6 cellular contexts compared by ENCODE assay signal in the genomic region with DNA sequence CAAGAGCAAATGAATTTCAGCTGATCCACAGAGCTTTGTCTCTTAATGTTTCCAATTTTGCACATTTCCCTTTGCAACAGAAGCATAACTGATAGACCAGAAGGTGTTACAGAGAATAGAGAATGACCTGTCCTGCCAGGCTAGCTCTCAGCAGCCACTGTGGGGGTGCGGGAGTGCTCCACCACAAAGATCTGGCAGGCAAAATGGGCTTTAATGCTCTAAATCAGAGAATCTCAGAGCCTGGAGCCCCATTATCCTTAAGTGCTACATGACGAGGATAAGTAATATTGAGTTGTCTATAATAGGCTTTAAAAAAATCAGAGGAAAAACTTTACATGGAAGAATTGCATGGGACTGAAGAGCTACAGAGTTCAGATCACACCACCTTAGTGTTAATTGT.
"Had no signal": no experiment of that assay in that cellular context is flagged by ENCODE, and none has a peak within 500 bp of the region (broad histone marks: within the 10 kb centered on the region; RNA-seq: fewer than 3 reads in every experiment).

No MANE protein-coding gene starts in this region.

- H3K27ac ChIP-seq: HL-60 had no signal

- ATAC-seq: HepG2, K562 had no signal

- DNase-seq: IMR-90, KBM-7, KG1 had no signal

- H3K4me3 ChIP-seq: K562 had no signal
